32 cellular contexts compared by ENCODE assay signal in the genomic region with DNA sequence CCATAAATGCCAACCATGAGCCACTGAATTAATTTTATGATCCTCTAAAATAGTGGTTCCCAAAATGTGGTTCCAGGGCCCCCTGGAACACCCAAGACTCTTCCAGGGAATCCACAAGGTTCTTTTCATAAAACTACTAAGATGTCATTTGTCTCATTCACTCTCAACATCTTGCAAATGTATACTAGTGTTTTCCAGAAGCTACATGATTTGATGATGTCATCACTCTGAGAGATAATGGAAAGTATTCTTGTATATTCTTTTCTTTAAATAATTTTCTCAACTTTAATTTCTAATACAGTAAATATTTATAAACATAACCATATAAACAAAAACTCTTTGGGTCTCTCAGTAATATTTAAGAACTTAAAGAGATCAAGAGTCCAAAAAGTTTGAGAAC. TPM values are rescaled to one million over a fixed set of nuclear protein-coding genes. Genes with fewer than 3 reads are reported as not detected.
"Had no signal": no experiment of that assay in that cellular context is flagged by ENCODE, and none has a peak within 500 bp of the region (broad histone marks: within the 10 kb centered on the region; RNA-seq: fewer than 3 reads in every experiment).

No MANE protein-coding gene starts in this region.

- H3K27me3 ChIP-seq: neural progenitor cell, ovary, spleen, suprapubic skin, testis, tibial artery, upper lobe of left lung, vagina had no signal

- H3K4me3 Mint-ChIP-seq: natural killer cell; nephron; neural progenitor cell; stimulated activated memory B cell treated with anti-CD40 and anti-IgM and Interleukin-4, amounts not matched to agents 10 μg/mL and 1 μg/mL and 100 μg/mL, for 72 hours; stimulated activated naive CD8-positive, alpha-beta T cell treated with anti-CD3 and anti-CD28 coated beads, Interleukin-15, amount 100 ng/mL, for 72 hours had no signal

- H2AFZ ChIP-seq: neural progenitor cell, parathyroid adenoma had no signal

- H3K27me3 Mint-ChIP-seq: progenitor cell of endocrine pancreas; stimulated activated memory B cell treated with anti-CD40 and anti-IgM and Interleukin-4, amounts not matched to agents 10 μg/mL and 1 μg/mL and 100 μg/mL, for 72 hours; stimulated activated naive CD8-positive, alpha-beta T cell treated with anti-CD3 and anti-CD28 coated beads, Interleukin-15, amount 100 ng/mL, for 72 hours had no signal

- H3K4me1 ChIP-seq: parathyroid adenoma, psoas muscle, spleen, suprapubic skin, testis, tibial artery, upper lobe of left lung, vagina had no signal

- DNase-seq: natural killer cell; occipital lobe; ovary; posterior cingulate gyrus; psoas muscle; right cardiac atrium; spleen; stimulated activated CD4-positive, alpha-beta T cell treated with anti-CD3 and anti-CD28 coated beads, Interleukin-12 subunit alpha, Interleukin-12 subunit beta, amount 100 ng/mL, for 4 hours; stimulated activated CD4-positive, alpha-beta T cell treated with anti-CD3 and anti-CD28 coated beads, Interleukin-1b, Interleukin-23, amount 100 ng/mL, for 48 hours; stimulated activated CD4-positive, alpha-beta T cell treated with anti-CD3 and anti-CD28 coated beads, Interleukin-4, amount 100 ng/mL, for 1 hour; stimulated activated CD4-positive, alpha-beta T cell treated with anti-CD3 and anti-CD28 coated beads, Interleukin-4, amount 100 ng/mL, for 4 hours; stimulated activated CD8-positive, alpha-beta memory T cell treated with anti-CD3 and anti-CD28 coated beads, Interleukin-4, amount 100 ng/mL, for 48 hours; stimulated activated naive CD4-positive, alpha-beta T cell; stimulated activated naive CD8-positive, alpha-beta T cell treated with anti-CD3 and anti-CD28 coated beads, Interleukin-15, amount 100 ng/mL, for 72 hours; stimulated activated naive CD8-positive, alpha-beta T cell treated with anti-CD3 and anti-CD28 coated beads, Interleukin-15, Interleukin-2, amounts not matched to agents 100 U/mL and 50 U/mL, for 24 hours; substantia nigra; testis; tibial artery; upper lobe of left lung had no signal

- H3K4me3 ChIP-seq: neural progenitor cell, ovary, psoas muscle, skin epidermis, smooth muscle cell, spleen, suprapubic skin, testis, tibial artery, upper lobe of left lung, vagina had no signal

- H3K4me2 ChIP-seq: neural progenitor cell, smooth muscle cell had no signal

- H3K9ac ChIP-seq: neural progenitor cell, parathyroid adenoma had no signal

- H3K27ac Mint-ChIP-seq: natural killer cell; nephron; neural progenitor cell; progenitor cell of endocrine pancreas; stimulated activated memory B cell treated with anti-CD40 and anti-IgM and Interleukin-4, amounts not matched to agents 10 μg/mL and 1 μg/mL and 100 μg/mL, for 72 hours; stimulated activated naive CD8-positive, alpha-beta T cell treated with anti-CD3 and anti-CD28 coated beads, Interleukin-15, amount 100 ng/mL, for 72 hours had no signal

- H3K27ac ChIP-seq: neural progenitor cell, ovary, parathyroid adenoma, psoas muscle, skin epidermis, spleen, suprapubic skin, testis, tibial artery, upper lobe of left lung, vagina had no signal

- ATAC-seq: natural killer cell; psoas muscle; right cardiac atrium; sciatic nerve; stimulated activated memory B cell treated with anti-CD40 and anti-IgM and Interleukin-4, amounts not matched to agents 10 μg/mL and 1 μg/mL and 100 μg/mL, for 72 hours; stimulated activated naive CD8-positive, alpha-beta T cell treated with anti-CD3 and anti-CD28 coated beads, Interleukin-15, amount 100 ng/mL, for 72 hours; stimulated activated naive CD8-positive, alpha-beta T cell treated with anti-CD3 and anti-CD28 coated beads, Interleukin-15, Interleukin-2, amounts not matched to agents 100 U/mL and 50 U/mL, for 24 hours had no signal

- H3K9me3 ChIP-seq: ovary, psoas muscle, spleen, suprapubic skin, testis, tibial artery, upper lobe of left lung, vagina had no signal

- FAIRE-seq: urothelium cell line had no signal

- H3K4me1 Mint-ChIP-seq: natural killer cell; neural progenitor cell; stimulated activated memory B cell treated with anti-CD40 and anti-IgM and Interleukin-4, amounts not matched to agents 10 μg/mL and 1 μg/mL and 100 μg/mL, for 72 hours; stimulated activated naive CD8-positive, alpha-beta T cell treated with anti-CD3 and anti-CD28 coated beads, Interleukin-15, amount 100 ng/mL, for 72 hours had no signal

- H3K36me3 Mint-ChIP-seq: natural killer cell; neural progenitor cell; stimulated activated memory B cell treated with anti-CD40 and anti-IgM and Interleukin-4, amounts not matched to agents 10 μg/mL and 1 μg/mL and 100 μg/mL, for 72 hours had no signal

- H3K36me3 ChIP-seq: neural progenitor cell, ovary, spleen, suprapubic skin, tibial artery, upper lobe of left lung, vagina had no signal

RNA-seq across cellular contexts. Expression of a gene that starts 57.0 kb away (rescaled TPM):
- total RNA-seq: osteoblast, renal cortical epithelial cell had no signal
